In the genomic region with DNA sequence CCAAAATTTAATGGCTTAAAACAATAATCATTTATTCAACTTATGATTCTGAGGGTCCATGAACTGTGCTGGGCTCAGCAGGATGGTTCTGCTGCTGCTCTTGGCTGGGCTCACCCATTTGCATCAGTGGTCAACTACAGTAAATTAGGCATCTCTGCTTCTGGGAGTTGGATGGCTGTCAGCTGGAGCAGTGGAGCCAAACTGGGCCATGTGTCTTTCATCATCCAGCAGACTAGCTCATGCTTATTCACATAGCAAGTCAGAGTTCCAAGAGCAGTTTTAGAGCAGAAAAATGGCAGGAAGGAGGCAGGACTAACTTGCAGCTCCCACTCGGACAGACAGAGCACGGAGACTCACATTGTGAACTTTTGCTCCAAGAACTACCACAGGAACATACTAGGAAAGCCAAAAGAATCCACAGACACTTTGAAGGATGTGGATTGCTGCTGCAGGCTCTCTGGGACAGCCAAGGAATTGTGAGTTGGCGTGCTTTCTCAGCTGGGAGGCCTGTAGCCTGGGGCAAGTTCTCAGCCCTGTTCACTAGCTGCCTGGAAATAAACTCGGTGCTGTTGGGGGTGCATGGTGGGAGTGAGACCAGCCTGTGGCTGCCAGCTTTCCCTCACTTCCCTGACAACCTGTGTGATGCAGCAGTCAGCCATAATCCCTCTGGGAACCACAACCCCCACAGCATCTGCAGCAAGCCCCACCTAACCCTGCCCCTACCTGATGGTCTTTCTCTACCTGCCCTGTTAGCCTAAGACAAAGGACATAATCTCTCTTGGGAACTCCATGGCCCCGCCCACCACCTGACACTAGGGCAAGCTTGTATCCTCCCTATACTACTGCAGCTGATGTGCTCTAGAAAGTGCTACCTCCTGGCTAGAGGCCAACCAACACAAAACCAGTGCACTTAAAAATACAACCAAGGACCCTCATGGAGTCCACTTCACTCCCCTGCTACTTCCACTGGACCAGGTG, we compare ENCODE assay signal across 24 cellular contexts.
DNase-seq lines count a peak whose midpoint lies in the region; ATAC-seq, FAIRE-seq and TF ChIP-seq lines count a peak whose summit lies in the region.
"Had no signal": no experiment of that assay in that cellular context is flagged by ENCODE, and none has a peak within 500 bp of the region (broad histone marks: within the 10 kb centered on the region; RNA-seq: fewer than 3 reads in every experiment).

No MANE protein-coding gene starts in this region.

- H3K4me3 ChIP-seq in SK-N-SH (ENCODE audit: low read depth in 2 of 2, low read length in 1 of 2) (no peak overlapping the region; a peak in 1 of 4 replicates), MG63 (no peak overlapping the region), H1 (ENCODE audit: extremely low read depth in 1 of 4, insufficient read depth in 2 of 4, low read depth in 3 of 4, low read length in 4 of 4) (no peak overlapping the region), osteoblast (ENCODE audit: insufficient read depth, low read length) (no peak overlapping the region)
- H3K4me3 ChIP-seq: A549, hepatocyte, ovary, skin epidermis, tibial nerve had no signal

- H3F3A ChIP-seq in SK-N-SH (replicated peaks; ENCODE audit: insufficient read depth) = no peaks in the 10 kb centered on the region

- no peak for TF ChIP-seq CTCF in SK-N-SH (IDR thresholded peaks at IDR 0.05)
- TF ChIP-seq CTCF in H1 (IDR thresholded peaks at IDR 0.05; ENCODE audit: control extremely low read depth in 1 of 3, insufficient read depth in 1 of 3, low read depth in 1 of 3, low read length in 3 of 3) = no peak
- TF ChIP-seq CTCF in osteoblast (IDR thresholded peaks at IDR 0.05; ENCODE audit: extremely low read depth, low read depth, low read length) = no peak

- H2BK12ac ChIP-seq in H1 (ENCODE audit: low read depth, low read length) = no peak overlapping the region

- no peak overlapping the region for H2BK20ac ChIP-seq in H1 (ENCODE audit: low read length)

- no peak overlapping the region for H2AK5ac ChIP-seq in H1 (ENCODE audit: low read depth, low read length)

- no peak overlapping the region for H3K4ac ChIP-seq in H1 (replicated peaks; ENCODE audit: insufficient read length, low read depth, low read length)

- H3K36me3 ChIP-seq in SK-N-SH (replicated peaks in 1 of 2; ENCODE audit: control insufficient read depth in 1 of 2, insufficient read depth in 2 of 2, low read length in 1 of 2) (peaks cover 0 to 4% of the 10 kb centered on the region in 2 experiments), MG63 (no peaks in the 10 kb centered on the region), H1 (ENCODE audit: control insufficient read depth in 2 of 4, insufficient read depth in 4 of 4, low read length in 3 of 4) (no peaks in the 10 kb centered on the region), osteoblast (ENCODE audit: insufficient read depth, low read length) (no peaks in the 10 kb centered on the region)
- H3K36me3 ChIP-seq: ovary, tibial nerve had no signal

- no peaks in the 10 kb centered on the region for H3K23me2 ChIP-seq in H1 (ENCODE audit: low read depth, low read length)

- no peak overlapping the region for H3K4me2 ChIP-seq in SK-N-SH
- H3K4me2 ChIP-seq in H1 (ENCODE audit: insufficient read depth in 1 of 2, low read depth in 2 of 2, low read length in 2 of 2) = no peak overlapping the region
- no peak overlapping the region for H3K4me2 ChIP-seq in osteoblast (ENCODE audit: insufficient read depth, low read length)
- H3K4me2 ChIP-seq: A549, hepatocyte had no signal

- no peak overlapping the region for H2AFZ ChIP-seq in SK-N-SH (ENCODE audit: low read depth)
- H2AFZ ChIP-seq in H1 (ENCODE audit: low read length) = 0 out of 2 replicates have a peak overlapping the region, but pooled peaks have one; percentile 58
- H2AFZ ChIP-seq in osteoblast (ENCODE audit: low read length) = no peak overlapping the region
- H2AFZ ChIP-seq: hepatocyte had no signal

- H4K5ac ChIP-seq in H1 (ENCODE audit: insufficient read length, low read depth, low read length) = no peak overlapping the region

- H3K79me2 ChIP-seq in SK-N-SH (ENCODE audit: insufficient read depth) = no peaks in the 10 kb centered on the region
- H3K79me2 ChIP-seq in H1 (ENCODE audit: control insufficient read depth in 1 of 2, insufficient read depth in 2 of 2, low read length in 2 of 2) = no peaks in the 10 kb centered on the region
- no peaks in the 10 kb centered on the region for H3K79me2 ChIP-seq in osteoblast (ENCODE audit: insufficient read depth, low read length)
- H3K79me2 ChIP-seq: hepatocyte had no signal

- no peak for FAIRE-seq in H1 (lab: Jason Lieb, UNC)
- FAIRE-seq: A549, TTC549 had no signal

- H3K9ac ChIP-seq in SK-N-SH (no peak overlapping the region), H1 (replicated peaks in 1 of 4; ENCODE audit: extremely low read depth in 1 of 4, low read depth in 3 of 4, low read length in 3 of 4) (no peak overlapping the region)

- H3K79me1 ChIP-seq in H1 (ENCODE audit: low read depth, low read length) = no peaks in the 10 kb centered on the region

- no peaks in the 10 kb centered on the region for H4K20me1 ChIP-seq in SK-N-SH (ENCODE audit: insufficient read depth)
- H4K20me1 ChIP-seq in H1 (replicated peaks in 1 of 2; ENCODE audit: control insufficient read depth in 1 of 2, insufficient read depth in 2 of 2, low read length in 2 of 2) = no peaks in the 10 kb centered on the region
- no peaks in the 10 kb centered on the region for H4K20me1 ChIP-seq in osteoblast (ENCODE audit: insufficient read depth, low read length)

- no peak for ATAC-seq in SK-N-SH treated with all-trans-retinoic acid at 6 μM for 48 hours
- ATAC-seq: A549; activated T-cell treated with anti-CD3 and anti-CD28 coated beads, Interleukin-2, amount 50 U/mL, for 4 hours; PC-3; stimulated activated effector memory CD8-positive, alpha-beta T cell treated with anti-CD3 and anti-CD28 coated beads, Interleukin-12 subunit alpha, Interleukin-12 subunit beta, amount 100 ng/mL, for 72 hours had no signal

- H3K18ac ChIP-seq in H1 (ENCODE audit: extremely low read depth, low read length) = no peak overlapping the region

- no peak overlapping the region for H2BK5ac ChIP-seq in H1 (ENCODE audit: low read depth, low read length)

- POLR2A ChIA-PET in SK-N-SH (lab: Yijun Ruan, JAX) (interaction anchor here (1.3 kb wide), 1 partner anchor 11 kb away, joined by 3 read pairs; no protein-coding TSS in a partner anchor), H1 (lab: Charles Lee; ENCODE audit: partially characterized antibody) (no interaction called here)

- CTCF ChIA-PET in SK-N-SH (lab: Yijun Ruan, JAX) (interaction anchor here (1.1 to 3.8 kb wide), 6 partner anchors 12 to 42 kb away, joined by 3 to 67 read pairs (median 10); no protein-coding TSS in a partner anchor), H1 (lab: Charles Lee; ENCODE audit: partially characterized antibody) (interaction anchor here (0.6 to 7.8 kb wide), 16 partner anchors 10 to 132 kb away, joined by 3 to 98 read pairs (median 4); no protein-coding TSS in a partner anchor)

- TF ChIP-seq RAD21 in SK-N-SH (IDR thresholded peaks at IDR 0.05; ENCODE audit: low read length) (no peak), H1 (IDR thresholded peaks at IDR 0.05 in 1 of 2, conservative IDR thresholded peaks at IDR 0.05 in 1 of 2; ENCODE audit: low read depth in 2 of 2, low read length in 2 of 2) (no peak)

- no peak overlapping the region for H2BK15ac ChIP-seq in H1 (ENCODE audit: low read length)

- TF ChIP-seq EP300 in SK-N-SH (IDR thresholded peaks at IDR 0.05; ENCODE audit: borderline replicate concordance in 1 of 2, low read depth in 1 of 2, low read length in 1 of 2) (no peak), H1 (IDR thresholded peaks at IDR 0.05; ENCODE audit: borderline replicate concordance in 1 of 2, low read depth in 2 of 2, low read length in 2 of 2) (no peak)

- no peak overlapping the region for H3K56ac ChIP-seq in H1 (replicated peaks; ENCODE audit: insufficient read length, low read depth, low read length)

- H3K27ac ChIP-seq in SK-N-SH (ENCODE audit: low read depth in 2 of 2, low read length in 1 of 2) = no peak overlapping the region
- no peak overlapping the region for H3K27ac ChIP-seq in H1 (ENCODE audit: low read depth, low read length)
- no peak overlapping the region for H3K27ac ChIP-seq in osteoblast (ENCODE audit: low read depth, low read length)
- H3K27ac ChIP-seq: A549, hepatocyte, ovary, skin epidermis, tibial nerve had no signal

- no peaks in the 10 kb centered on the region for H3K9me2 ChIP-seq in SK-N-SH

- TF ChIP-seq POLR2A in H1 (IDR thresholded peaks at IDR 0.05; ENCODE audit: control extremely low read depth in 1 of 2, low read depth in 2 of 2, low read length in 2 of 2) = no peak

- no peak overlapping the region for H4K8ac ChIP-seq in H1 (ENCODE audit: extremely low read depth, insufficient read depth, low read length)

- WGBS in SK-N-SH (ENCODE audit: low lambda C conversion rate) = 68% methylated on average over 4 of the region's 5 CpGs
- 85% methylated on average over 5 of the region's 5 CpGs; no CpG with 5 or more reads in 1 of the 2 experiments for WGBS in H1 (ENCODE audit: extremely low coverage in 1 of 2, insufficient coverage in 1 of 2, insufficient read length in 1 of 2, insufficient replicate concordance in 2 of 2, low coverage in 1 of 2, low lambda C conversion rate in 2 of 2, missing lambda C conversion rate in 1 of 2), 2 experiments

- no peak overlapping the region for H4K91ac ChIP-seq in H1 (replicated peaks; ENCODE audit: insufficient read length, low read length)

- H3K23ac ChIP-seq in H1 (ENCODE audit: insufficient read length) = no peak overlapping the region

- H2BK120ac ChIP-seq in H1 (replicated peaks; ENCODE audit: low read depth, low read length) = no peak overlapping the region

- H3K4me1 ChIP-seq in SK-N-SH (ENCODE audit: control insufficient read depth in 1 of 2, insufficient read depth in 2 of 2, low read depth in 1 of 2, low read length in 1 of 2) (peaks cover 0 to 5% of the 10 kb centered on the region in 2 experiments; a peak in 1 of 4 replicates), H1 (replicated peaks in 1 of 4; ENCODE audit: control insufficient read depth in 3 of 4, insufficient read depth in 4 of 4, low read length in 3 of 4) (no peaks in the 10 kb centered on the region), osteoblast (ENCODE audit: insufficient read depth, low read length) (no peaks in the 10 kb centered on the region)
- H3K4me1 ChIP-seq: A549, Caco-2, tibial nerve had no signal

- DNase-seq in SK-N-SH (no peak), MG63 (peak; percentile 58), H1 (ENCODE audit: low read depth in 1 of 2, low spot score in 2 of 2) (peak in 1 of 2 experiments; percentile 33), osteoblast (ENCODE audit: insufficient read length, low spot score, missing footprints) (peak; percentile 41), dermis blood vessel endothelial cell (no peak), foreskin melanocyte (no peak), CD1c-positive myeloid dendritic cell (ENCODE audit: extremely low spot score) (no peak)
- DNase-seq: activated CD4-positive, alpha-beta memory T cell treated with anti-CD3 and anti-CD28 coated beads for 36 hours; activated T-cell treated with anti-CD3 and anti-CD28 coated beads, Interleukin-2, amount 50 U/mL, for 4 hours; amniotic stem cell; GDM1; HFFc6; KBM-7; NCI-H524; ovary; PC-3 had no signal

- H3K27me3 ChIP-seq in SK-N-SH (ENCODE audit: insufficient read depth) = no peaks in the 10 kb centered on the region
- no peaks in the 10 kb centered on the region for H3K27me3 ChIP-seq in MG63
- no peaks in the 10 kb centered on the region for H3K27me3 ChIP-seq in H1 (replicated peaks in 1 of 4; ENCODE audit: control insufficient read depth in 3 of 4, extremely low read depth in 1 of 4, insufficient read depth in 3 of 4, low read length in 3 of 4)
- no peaks in the 10 kb centered on the region for H3K27me3 ChIP-seq in osteoblast (ENCODE audit: insufficient read depth, low read length)
- H3K27me3 ChIP-seq: hepatocyte, ovary, tibial nerve had no signal

- H3K9me3 ChIP-seq in SK-N-SH = no peaks in the 10 kb centered on the region
- peaks cover 17% of the 10 kb centered on the region for H3K9me3 ChIP-seq in MG63
- H3K9me3 ChIP-seq in H1 (ENCODE audit: insufficient read depth in 2 of 2, low read depth in 1 of 2, low read length in 1 of 2) = peaks cover 0 to 5% of the 10 kb centered on the region in 2 experiments; a peak in 1 of 4 replicates
- no peaks in the 10 kb centered on the region for H3K9me3 ChIP-seq in osteoblast (ENCODE audit: low read depth, low read length)
- H3K9me3 ChIP-seq: ovary had no signal

- H3K14ac ChIP-seq in H1 (ENCODE audit: insufficient read length) = no peak overlapping the region

Comparison
In these comparisons a context has a peak if more than half of its experiments do, and no peak if none do; other contexts are left out.
1. DNase-seq: peak in MG63 (single experiment) and osteoblast (single experiment); none in SK-N-SH (single experiment), dermis blood vessel endothelial cell (single experiment), foreskin melanocyte (single experiment) and CD1c-positive myeloid dendritic cell (single experiment).
2. Of the 17 proteins assayed by ChIP-seq in both H1 and SK-N-SH: peak only in H1: none; only in SK-N-SH: TCF12; in both: none; in neither: 16.